In genomic region chrX:17375361-17375630, GRCh38 we compare ENCODE assay signal across 1 cellular context.
TF ChIP-seq lines count a peak whose summit lies in the region.

No MANE protein-coding gene starts in this region.

TF ChIP-seq in GM23338, 12 proteins besides CTCF, POLR2A, EP300 and RAD21 (continued from another document):
- no peak for TF ChIP-seq REST (IDR thresholded peaks at IDR 0.05; ENCODE audit: unreplicated experiment)
- TF ChIP-seq POLR2AphosphoS5 (IDR thresholded peaks at IDR 0.05; ENCODE audit: low read depth), result no peak
- no peak for TF ChIP-seq ZNF114 (CRISPR knock-in tag; IDR thresholded peaks at IDR 0.05)
